ENCODE assay signal across 21 cellular contexts in the genomic region with DNA sequence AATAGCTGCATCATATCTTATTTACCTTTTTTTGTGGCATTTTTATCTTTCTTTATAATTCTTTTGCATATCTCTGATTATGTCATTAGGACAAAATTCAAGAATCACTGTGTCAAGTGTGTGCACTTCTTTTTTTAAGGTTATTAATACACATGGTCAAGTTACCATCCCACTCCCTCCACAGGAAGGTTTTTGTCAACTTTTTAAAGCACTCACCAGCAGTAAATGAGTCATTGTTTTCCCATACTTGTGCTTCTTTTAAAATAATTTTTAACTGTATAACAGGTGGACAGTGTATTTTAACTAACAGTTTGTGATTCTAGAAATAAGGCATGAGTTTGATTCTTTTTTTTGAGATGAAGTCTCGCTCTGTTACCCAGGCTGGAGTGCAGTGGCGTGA.
"Had no signal": no experiment of that assay in that cellular context is flagged by ENCODE, and none has a peak within 500 bp of the region (broad histone marks: within the 10 kb centered on the region; RNA-seq: fewer than 3 reads in every experiment).

No MANE protein-coding gene starts in this region.

- H3K4me1 Mint-ChIP-seq: activated CD4-positive, alpha-beta memory T cell treated with anti-CD3 and anti-CD28 coated beads, Interleukin-2, amount 10 ng/mL, durations not matched to agents 7 days and 5 days; activated naive CD4-positive, alpha-beta T cell treated with anti-CD3 and anti-CD28 coated beads, Interleukin-2, amount 50 U/mL, for 24 hours; central memory CD8-positive, alpha-beta T cell; naive thymus-derived CD4-positive, alpha-beta T cell had no signal

- H3K27me3 ChIP-seq: ascending aorta, breast epithelium, foreskin keratinocyte, ovary, right atrium auricular region, tibial artery had no signal

- H3K4me3 ChIP-seq: ascending aorta, breast epithelium, coronary artery, lung, ovary, prostate gland, right atrium auricular region, tibial artery had no signal

- H3K27ac Mint-ChIP-seq: activated CD4-positive, alpha-beta memory T cell treated with anti-CD3 and anti-CD28 coated beads, Interleukin-2, amount 10 ng/mL, durations not matched to agents 7 days and 5 days; activated naive CD4-positive, alpha-beta T cell treated with anti-CD3 and anti-CD28 coated beads, Interleukin-2, amount 50 U/mL, for 24 hours; activated T-helper 1 cell treated with anti-CD3 and anti-CD28 coated beads, Interleukin-12 subunit alpha, Interleukin-12 subunit beta, Interleukin-2, Interleukin-4 antibody, amounts not matched to agents 30 ng/mL and 10 ng/mL and 1 ng/mL, durations not matched to agents 14 hours and 24 hours and 36 hours; naive thymus-derived CD4-positive, alpha-beta T cell had no signal

- H3K27ac ChIP-seq: ascending aorta, breast epithelium, coronary artery, epithelial cell of prostate, foreskin keratinocyte, ovary, prostate gland, right atrium auricular region, tibial artery had no signal

- H3K36me3 ChIP-seq: breast epithelium, ovary, prostate gland had no signal

- H3K9me3 Mint-ChIP-seq: activated CD4-positive, alpha-beta memory T cell treated with anti-CD3 and anti-CD28 coated beads, Interleukin-2, amount 10 ng/mL, durations not matched to agents 7 days and 5 days; activated naive CD4-positive, alpha-beta T cell treated with anti-CD3 and anti-CD28 coated beads, Interleukin-2, amount 50 U/mL, for 24 hours; activated T-helper 1 cell treated with anti-CD3 and anti-CD28 coated beads, Interleukin-12 subunit alpha, Interleukin-12 subunit beta, Interleukin-2, Interleukin-4 antibody, amounts not matched to agents 30 ng/mL and 10 ng/mL and 1 ng/mL, durations not matched to agents 14 hours and 24 hours and 36 hours; central memory CD8-positive, alpha-beta T cell; naive thymus-derived CD4-positive, alpha-beta T cell had no signal

- ATAC-seq: foreskin keratinocyte; naive thymus-derived CD4-positive, alpha-beta T cell; stimulated activated naive CD8-positive, alpha-beta T cell treated with anti-CD3 and anti-CD28 coated beads, Interleukin-15, Interleukin-2, amounts not matched to agents 100 U/mL and 50 U/mL, for 24 hours had no signal

- H3K4me1 ChIP-seq: ascending aorta, breast epithelium, foreskin keratinocyte, prostate gland, right atrium auricular region had no signal

- H3K9me3 ChIP-seq: ascending aorta, breast epithelium, ovary, prostate gland, right atrium auricular region, tibial artery had no signal

- DNase-seq: activated CD4-positive, alpha-beta memory T cell treated with anti-CD3 and anti-CD28 coated beads, Interleukin-2, amount 10 ng/mL, durations not matched to agents 7 days and 5 days; activated CD4-positive, alpha-beta T cell treated with anti-CD3 and anti-CD28 coated beads for 48 hours; activated gamma-delta T cell treated with Interleukin-2 at 50 U/mL for 16 hours; foreskin keratinocyte; kidney; naive thymus-derived CD4-positive, alpha-beta T cell; ovary; stimulated activated CD4-positive, alpha-beta T cell treated with anti-CD3 and anti-CD28 coated beads, Interleukin-4, amount 100 ng/mL, for 24 hours; stimulated activated naive CD8-positive, alpha-beta T cell treated with anti-CD3 and anti-CD28 coated beads, Interleukin-15, Interleukin-2, amounts not matched to agents 100 U/mL and 50 U/mL, for 24 hours; T-helper 2 cell; tibial artery had no signal

- H3K4me3 Mint-ChIP-seq: activated CD4-positive, alpha-beta memory T cell treated with anti-CD3 and anti-CD28 coated beads, Interleukin-2, amount 10 ng/mL, durations not matched to agents 7 days and 5 days; activated naive CD4-positive, alpha-beta T cell treated with anti-CD3 and anti-CD28 coated beads, Interleukin-2, amount 50 U/mL, for 24 hours; activated T-helper 1 cell treated with anti-CD3 and anti-CD28 coated beads, Interleukin-12 subunit alpha, Interleukin-12 subunit beta, Interleukin-2, Interleukin-4 antibody, amounts not matched to agents 30 ng/mL and 10 ng/mL and 1 ng/mL, durations not matched to agents 14 hours and 24 hours and 36 hours; central memory CD8-positive, alpha-beta T cell; naive thymus-derived CD4-positive, alpha-beta T cell had no signal

- H3K27me3 Mint-ChIP-seq: activated CD4-positive, alpha-beta memory T cell treated with anti-CD3 and anti-CD28 coated beads, Interleukin-2, amount 10 ng/mL, durations not matched to agents 7 days and 5 days; activated naive CD4-positive, alpha-beta T cell treated with anti-CD3 and anti-CD28 coated beads, Interleukin-2, amount 50 U/mL, for 24 hours; central memory CD8-positive, alpha-beta T cell; naive thymus-derived CD4-positive, alpha-beta T cell had no signal
